ENCODE assay signal across 8 cellular contexts in genomic region chr18:10213526-10213925, GRCh38.
DNase-seq lines count a peak whose midpoint lies in the region; ATAC-seq lines count a peak whose summit lies in the region.

No MANE protein-coding gene starts in this region.

- H3K4me2 ChIP-seq in BLaER1 treated with 17β-estradiol and CSF1 and Interleukin-3, amounts not matched to agents 10 nM and 100 nM, result peak overlapping the region; percentile 29 to 86 (median 70)

- H4K20me1 ChIP-seq in BLaER1 treated with 17β-estradiol and CSF1 and Interleukin-3, amounts not matched to agents 10 nM and 100 nM, result no peaks in the 10 kb centered on the region

- ATAC-seq in GM19395 (IDR thresholded peaks at IDR 0.05; ENCODE audit: unreplicated experiment) (peak; percentile 95), HG03565 (IDR thresholded peaks at IDR 0.05; ENCODE audit: unreplicated experiment) (peak; percentile 89)

- peaks cover 15 to 43% (median 29%) of the 10 kb centered on the region in 10 experiments for H3K4me1 ChIP-seq in BLaER1 treated with 17β-estradiol and CSF1 and Interleukin-3, amounts not matched to agents 10 nM and 100 nM

- DNase-seq in SKM-1 treated with dmso at 0.1 percent for 144 hours (lab: John Stamatoyannopoulos, UW; ENCODE audit: unreplicated experiment), result peak; percentile 84
- DNase-seq in myocyte (ENCODE audit: low read depth), result peak; percentile 46
- DNase-seq in NCI-H1105 (lab: John Stamatoyannopoulos, UW), result no peak
- DNase-seq in DMS 273 treated with DMSO at 0.1 percent for 48 hours (lab: John Stamatoyannopoulos, UW), result no peak
- no peak for DNase-seq in DMS79 (lab: John Stamatoyannopoulos, UW)

- peaks cover 12 to 28% (median 21%) of the 10 kb centered on the region in 11 experiments; a peak in 20 of 22 replicates for H3K9me3 ChIP-seq in BLaER1 treated with 17β-estradiol and CSF1 and Interleukin-3, amounts not matched to agents 10 nM and 100 nM (replicated peaks in 1 of 11)

- H3K9ac ChIP-seq in BLaER1 treated with 17β-estradiol and CSF1 and Interleukin-3, amounts not matched to agents 10 nM and 100 nM, result peak overlapping the region in 9 of 11 experiments; percentile 49 to 85 (median 73); a peak in 16 of 22 replicates

- H3K36me3 ChIP-seq in BLaER1 treated with 17β-estradiol and CSF1 and Interleukin-3, amounts not matched to agents 10 nM and 100 nM, result no peaks in the 10 kb centered on the region

- no peak overlapping the region for H3K4me3 ChIP-seq in BLaER1 treated with 17β-estradiol and CSF1 and Interleukin-3, amounts not matched to agents 10 nM and 100 nM

- no peaks in the 10 kb centered on the region for H3K27me3 ChIP-seq in BLaER1 treated with 17β-estradiol and CSF1 and Interleukin-3, amounts not matched to agents 10 nM and 100 nM

- peak overlapping the region; percentile 69 to 99 (median 88) for H3K27ac ChIP-seq in BLaER1 treated with 17β-estradiol and CSF1 and Interleukin-3, amounts not matched to agents 10 nM and 100 nM

Comparison
In these comparisons a context has a peak if more than half of its experiments do, and no peak if none do; other contexts are left out.
1. DNase-seq: peak in SKM-1 treated with dmso at 0.1 percent for 144 hours (single experiment) and myocyte (single experiment); none in NCI-H1105 (single experiment), DMS 273 treated with DMSO at 0.1 percent for 48 hours (single experiment) and DMS79 (single experiment).